In the genomic region with DNA sequence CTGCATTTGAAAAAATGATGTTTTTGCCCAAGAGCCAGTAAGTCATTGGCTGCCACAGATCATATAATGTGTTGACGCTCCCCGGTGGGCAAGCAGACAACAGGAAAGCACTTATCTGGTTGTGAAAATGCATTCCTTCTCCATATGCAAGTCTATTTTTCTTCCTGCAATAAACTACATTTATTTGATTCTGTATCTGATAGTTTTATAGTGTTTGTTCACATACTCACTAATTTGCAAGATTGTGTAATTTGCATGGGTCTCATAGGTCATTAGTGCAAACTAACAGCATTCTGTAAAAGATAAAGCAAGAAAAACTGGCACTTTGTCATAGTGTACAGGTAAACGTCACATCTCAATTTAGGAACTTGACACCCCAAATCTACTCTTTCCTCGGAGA, we compare ENCODE assay signal across 27 cellular contexts.
"Had no signal": no experiment of that assay in that cellular context is flagged by ENCODE, and none has a peak within 500 bp of the region (broad histone marks: within the 10 kb centered on the region; RNA-seq: fewer than 3 reads in every experiment).

No MANE protein-coding gene starts in this region.

- H3K27ac Mint-ChIP-seq: activated naive CD4-positive, alpha-beta T cell treated with anti-CD3 and anti-CD28 coated beads for 36 hours; activated naive CD8-positive, alpha-beta T cell treated with anti-CD3 and anti-CD28 coated beads for 36 hours; activated T-helper 1 cell treated with anti-CD3 and anti-CD28 coated beads, Interleukin-12 subunit alpha, Interleukin-12 subunit beta, Interleukin-2, Interleukin-4 antibody, amounts not matched to agents 30 ng/mL and 10 ng/mL and 1 ng/mL, durations not matched to agents 14 hours and 24 hours and 36 hours; effector memory CD8-positive, alpha-beta T cell; naive thymus-derived CD4-positive, alpha-beta T cell; stimulated activated naive B cell treated with anti-CD40 and anti-IgM and Interleukin-4, amounts not matched to agents 10 μg/mL and 1 μg/mL and 100 μg/mL, for 72 hours had no signal

- DNase-seq: activated CD4-positive, alpha-beta T cell treated with anti-CD3 and anti-CD28 coated beads for 48 hours; activated CD4-positive, alpha-beta T cell treated with anti-CD3 and anti-CD28 coated beads, Interleukin-2, amount 50 U/mL, for 48 hours; activated CD8-positive, alpha-beta memory T cell treated with anti-CD3 and anti-CD28 coated beads for 24 hours; activated effector memory CD4-positive, alpha-beta T cell treated with anti-CD3 and anti-CD28 coated beads, Interleukin-2, amount 50 U/mL, for 16 hours; activated naive CD4-positive, alpha-beta T cell treated with anti-CD3 and anti-CD28 coated beads for 36 hours; activated naive CD8-positive, alpha-beta T cell treated with anti-CD3 and anti-CD28 coated beads for 36 hours; adrenal gland; aorta; brain microvascular endothelial cell; cortex of kidney; effector memory CD8-positive, alpha-beta T cell; erythroblast; islet precursor cell; mammary epithelial cell; naive thymus-derived CD4-positive, alpha-beta T cell; posterior cingulate gyrus; stimulated activated CD4-positive, alpha-beta T cell treated with anti-CD3 and anti-CD28 coated beads, Interleukin-1b, Interleukin-23, amount 100 ng/mL, for 48 hours; stimulated activated naive B cell treated with anti-CD40 and anti-IgM and Interleukin-4, amounts not matched to agents 10 μg/mL and 1 μg/mL and 100 μg/mL, for 72 hours; stomach; thyroid gland; upper lobe of left lung had no signal

- H3K36me3 Mint-ChIP-seq: activated naive CD8-positive, alpha-beta T cell treated with anti-CD3 and anti-CD28 coated beads for 36 hours; naive thymus-derived CD4-positive, alpha-beta T cell; stimulated activated naive B cell treated with anti-CD40 and anti-IgM and Interleukin-4, amounts not matched to agents 10 μg/mL and 1 μg/mL and 100 μg/mL, for 72 hours had no signal

- H3K27ac ChIP-seq: adrenal gland, brain microvascular endothelial cell, gastroesophageal sphincter, hepatocyte, skin epidermis, stomach, thyroid gland, upper lobe of left lung, vagina had no signal

- ATAC-seq: effector memory CD8-positive, alpha-beta T cell; gastroesophageal sphincter; naive thymus-derived CD4-positive, alpha-beta T cell; sciatic nerve; stimulated activated naive B cell treated with anti-CD40 and anti-IgM and Interleukin-4, amounts not matched to agents 10 μg/mL and 1 μg/mL and 100 μg/mL, for 72 hours had no signal

- H3K27me3 Mint-ChIP-seq: effector memory CD8-positive, alpha-beta T cell; stimulated activated naive B cell treated with anti-CD40 and anti-IgM and Interleukin-4, amounts not matched to agents 10 μg/mL and 1 μg/mL and 100 μg/mL, for 72 hours had no signal

- H3K9me3 Mint-ChIP-seq: activated naive CD4-positive, alpha-beta T cell treated with anti-CD3 and anti-CD28 coated beads for 36 hours; activated naive CD8-positive, alpha-beta T cell treated with anti-CD3 and anti-CD28 coated beads for 36 hours; activated T-helper 1 cell treated with anti-CD3 and anti-CD28 coated beads, Interleukin-12 subunit alpha, Interleukin-12 subunit beta, Interleukin-2, Interleukin-4 antibody, amounts not matched to agents 30 ng/mL and 10 ng/mL and 1 ng/mL, durations not matched to agents 14 hours and 24 hours and 36 hours; effector memory CD8-positive, alpha-beta T cell; naive thymus-derived CD4-positive, alpha-beta T cell; stimulated activated naive B cell treated with anti-CD40 and anti-IgM and Interleukin-4, amounts not matched to agents 10 μg/mL and 1 μg/mL and 100 μg/mL, for 72 hours had no signal

- H3K4me3 Mint-ChIP-seq: activated naive CD4-positive, alpha-beta T cell treated with anti-CD3 and anti-CD28 coated beads for 36 hours; activated naive CD8-positive, alpha-beta T cell treated with anti-CD3 and anti-CD28 coated beads for 36 hours; activated T-helper 1 cell treated with anti-CD3 and anti-CD28 coated beads, Interleukin-12 subunit alpha, Interleukin-12 subunit beta, Interleukin-2, Interleukin-4 antibody, amounts not matched to agents 30 ng/mL and 10 ng/mL and 1 ng/mL, durations not matched to agents 14 hours and 24 hours and 36 hours; effector memory CD8-positive, alpha-beta T cell; naive thymus-derived CD4-positive, alpha-beta T cell; stimulated activated naive B cell treated with anti-CD40 and anti-IgM and Interleukin-4, amounts not matched to agents 10 μg/mL and 1 μg/mL and 100 μg/mL, for 72 hours had no signal

- H3K4me1 Mint-ChIP-seq: activated naive CD8-positive, alpha-beta T cell treated with anti-CD3 and anti-CD28 coated beads for 36 hours; naive thymus-derived CD4-positive, alpha-beta T cell; stimulated activated naive B cell treated with anti-CD40 and anti-IgM and Interleukin-4, amounts not matched to agents 10 μg/mL and 1 μg/mL and 100 μg/mL, for 72 hours had no signal
